ENCODE assay signal across 8 cellular contexts in genomic region chr10:21278491-21279216, GRCh38.
DNase-seq lines count a peak whose midpoint lies in the region; ATAC-seq, FAIRE-seq and TF ChIP-seq lines count a peak whose summit lies in the region.

No MANE protein-coding gene starts in this region.

- POLR2A ChIA-PET in GM12878 (lab: Charles Lee) = interaction anchor here (0.7 kb wide), 1 partner anchor 46 kb away, joined by 6 read pairs; no protein-coding TSS in a partner anchor

- no peak overlapping the region for H2AFZ ChIP-seq in GM12878 (ENCODE audit: control insufficient read depth, low read depth, low read length)

- H3K27me3 ChIP-seq in GM12878 (replicated peaks in 1 of 2; ENCODE audit: control insufficient read depth in 2 of 2, insufficient read depth in 2 of 2, low read length in 1 of 2) = no peaks in the 10 kb centered on the region

- RAD21 ChIA-PET in GM12878 (lab: Charles Lee; ENCODE audit: unreplicated experiment) = interaction anchor here (0.5 to 2.9 kb wide), 9 partner anchors 48 to 673 kb away, joined by 3 to 20 read pairs (median 3); no protein-coding TSS in a partner anchor

- DNase-seq in NCI-H2081 (lab: John Stamatoyannopoulos, UW) (peak; percentile 62 to 66), NCI-H2081 treated with DMSO at 0.1 percent for 48 hours (lab: John Stamatoyannopoulos, UW) (no peak), NCI-H1048 (lab: John Stamatoyannopoulos, UW) (peak; percentile 46), T1000 (lab: John Stamatoyannopoulos, UW) (peak; percentile 56), GM12878 (ENCODE audit: low read depth, low spot score) (peak; percentile 34), iPS-NIHi11 (ENCODE audit: low spot score) (peak; percentile 87)
- DNase-seq in stimulated activated CD4-positive, alpha-beta T cell treated with anti-CD3 and anti-CD28 coated beads, Interleukin-15, amount 100 ng/mL, for 24 hours = peak; percentile 89

- 24% methylated on average over 8 of the region's 8 CpGs for WGBS in GM12878 (ENCODE audit: insufficient coverage, insufficient replicate concordance, low lambda C conversion rate, missing lambda C conversion rate)

- in situ Hi-C loops in GM12878 (cut with MboI) = loop anchor here (10.0 to 25.0 kb wide), 2 partner anchors 209 to 446 kb away; no protein-coding TSS in a partner anchor

- TF ChIP-seq POLR2A in GM12878 (IDR thresholded peaks at IDR 0.05; ENCODE audit: low read depth, low read length) = no peak

- no peaks in the 10 kb centered on the region for H3K9me3 ChIP-seq in GM12878 (replicated peaks; ENCODE audit: control insufficient read depth, insufficient read depth, low read length)

- H3K4me3 ChIP-seq in GM12878 = no peak overlapping the region

- H3K36me3 ChIP-seq in GM12878 (ENCODE audit: control insufficient read depth in 2 of 2, insufficient read depth in 2 of 2, low read length in 1 of 2) = no peaks in the 10 kb centered on the region

- H3K27ac ChIP-seq in GM12878 (ENCODE audit: control insufficient read depth, insufficient read depth) = no peak overlapping the region

- SMC1A ChIA-PET in GM12878 (lab: Charles Lee; ENCODE audit: uncharacterized antibody, unreplicated experiment) = interaction anchor here (0.6 to 2.1 kb wide), 14 partner anchors 10 to 399 kb away, joined by 3 to 11 read pairs (median 4); no protein-coding TSS in a partner anchor

- intact Hi-C loops in GM12878 (cut with micrococcal nuclease; ENCODE audit: unreplicated experiment) = loop anchor here (1.0 to 5.0 kb wide), 3 partner anchors 74 to 454 kb away; no protein-coding TSS in a partner anchor

- H3K4me1 ChIP-seq in GM12878 (ENCODE audit: control insufficient read depth, insufficient read depth, low read length) = no peaks in the 10 kb centered on the region

- peak; percentile 79 for ATAC-seq in HG02588 (IDR thresholded peaks at IDR 0.05; ENCODE audit: unreplicated experiment)
- peak; percentile 100 for ATAC-seq in GM12878

- CTCF ChIA-PET in GM12878 (lab: Yijun Ruan, JAX) = interaction anchor here (0.6 to 2.0 kb wide), 19 partner anchors 14 to 1816 kb away, joined by 3 to 16 read pairs (median 4); no protein-coding TSS in a partner anchor

- peak; percentile 83 for TF ChIP-seq RAD21 in GM12878 (IDR thresholded peaks at IDR 0.05; ENCODE audit: insufficient read depth, low read depth, low read length)

- H3K9ac ChIP-seq in GM12878 (ENCODE audit: control insufficient read depth, insufficient read depth, low read length) = no peak overlapping the region

- no peak for FAIRE-seq in GM12878 (lab: Jason Lieb, UNC)

- no TSS peak for BruUV-seq in GM12878 (replicated peaks; lab: Mats Ljungman, UMichigan)

- H4K20me1 ChIP-seq in GM12878 (ENCODE audit: control insufficient read depth, insufficient read depth) = no peaks in the 10 kb centered on the region

- no peak for TF ChIP-seq EP300 in GM12878 (IDR thresholded peaks at IDR 0.05; ENCODE audit: borderline replicate concordance in 1 of 2, control insufficient read depth in 1 of 2, low read depth in 2 of 2, low read length in 2 of 2)

- H3K79me2 ChIP-seq in GM12878 (ENCODE audit: control insufficient read depth, insufficient read depth, low read length) = no peaks in the 10 kb centered on the region

- H3K4me2 ChIP-seq in GM12878 (ENCODE audit: control insufficient read depth, insufficient read depth) = no peak overlapping the region

- peak; percentile 72 to 77 (median 73) for TF ChIP-seq CTCF in GM12878 (IDR thresholded peaks at IDR 0.05 in 2 of 3, conservative IDR thresholded peaks at IDR 0.05 in 1 of 3; ENCODE audit: control insufficient read depth in 2 of 3, extremely low read depth in 1 of 3, insufficient read depth in 1 of 3, low read depth in 3 of 3, low read length in 3 of 3)

TF ChIP-seq in GM12878, 131 proteins besides CTCF, POLR2A, EP300 and RAD21:
- TF ChIP-seq ZBTB33 (IDR thresholded peaks at IDR 0.05) (no peak), ZBTB40 (IDR thresholded peaks at IDR 0.05; ENCODE audit: borderline replicate concordance) (peak; percentile 24; the same call in 1 of the 2 replicates), YY1 (IDR thresholded peaks at IDR 0.05; ENCODE audit: low read depth, low read length) (peak; percentile 58; the same call in 1 of the 2 replicates), SMC3 (IDR thresholded peaks at IDR 0.05; ENCODE audit: borderline replicate concordance, low read length) (peak; percentile 81), MYC (IDR thresholded peaks at IDR 0.05; ENCODE audit: insufficient read depth, insufficient read length, insufficient replicate concordance, low read length, severe bottlenecking) (no peak)
